In the genomic region with DNA sequence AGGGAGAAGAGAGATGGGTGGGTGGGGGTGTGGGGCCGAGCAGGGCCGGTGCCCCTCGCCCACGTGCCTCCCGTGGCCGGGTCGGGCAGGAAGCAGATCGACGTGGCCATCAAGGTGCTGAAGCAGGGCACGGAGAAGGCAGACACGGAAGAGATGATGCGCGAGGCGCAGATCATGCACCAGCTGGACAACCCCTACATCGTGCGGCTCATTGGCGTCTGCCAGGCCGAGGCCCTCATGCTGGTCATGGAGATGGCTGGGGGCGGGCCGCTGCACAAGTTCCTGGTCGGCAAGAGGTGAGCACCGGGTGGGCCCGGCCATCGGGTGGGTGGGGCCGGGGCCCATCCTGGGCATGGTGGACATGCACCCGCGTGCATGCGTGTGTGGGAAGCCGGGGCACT, we compare ENCODE assay signal across 27 cellular contexts. TPM values are rescaled to one million over a fixed set of nuclear protein-coding genes. Genes with fewer than 3 reads are reported as not detected.
"Had no signal": no experiment of that assay in that cellular context is flagged by ENCODE, and none has a peak within 500 bp of the region (broad histone marks: within the 10 kb centered on the region; RNA-seq: fewer than 3 reads in every experiment).

No MANE protein-coding gene starts in this region.

- H3K4me3 ChIP-seq: ascending aorta, cardiac muscle cell, gastroesophageal sphincter, lung, right lobe of liver, transverse colon had no signal

- H3K4me3 Mint-ChIP-seq: activated CD4-positive, alpha-beta memory T cell treated with anti-CD3 and anti-CD28 coated beads for 36 hours; activated CD4-positive, alpha-beta T cell treated with anti-CD3 and anti-CD28 coated beads, Interleukin-2, amount 10 ng/mL, durations not matched to agents 24 days and 14 days; activated naive CD4-positive, alpha-beta T cell treated with anti-CD3 and anti-CD28 coated beads, Interleukin-2, amount 10 ng/mL, durations not matched to agents 7 days and 5 days; activated naive CD8-positive, alpha-beta T cell treated with anti-CD3 and anti-CD28 coated beads, Interleukin-2, amount 10 ng/mL, durations not matched to agents 7 days and 5 days; activated T-helper 1 cell treated with anti-CD3 and anti-CD28 coated beads, Interleukin-12 subunit alpha, Interleukin-12 subunit beta, Interleukin-2, Interleukin-4 antibody, amounts not matched to agents 30 ng/mL and 10 ng/mL and 1 ng/mL, durations not matched to agents 14 hours and 24 hours and 36 hours; brain; natural killer cell; T-helper 17 cell had no signal

- DNase-seq: activated CD4-positive, alpha-beta memory T cell treated with anti-CD3 and anti-CD28 coated beads for 36 hours; activated CD4-positive, alpha-beta T cell treated with anti-CD3 and anti-CD28 coated beads, Interleukin-2, amount 10 ng/mL, durations not matched to agents 24 days and 14 days; activated CD4-positive, CD25-positive, alpha-beta regulatory T cell treated with anti-CD3 and anti-CD28 coated beads, Interleukin-2, amount 50 U/mL, for 72 hours; activated naive CD4-positive, alpha-beta T cell treated with anti-CD3 and anti-CD28 coated beads, Interleukin-2, amount 10 ng/mL, durations not matched to agents 7 days and 5 days; activated naive CD8-positive, alpha-beta T cell treated with anti-CD3 and anti-CD28 coated beads, Interleukin-2, amount 10 ng/mL, durations not matched to agents 7 days and 5 days; hippocampal formation; left colon; mesendoderm; natural killer cell; right lobe of liver; stimulated activated CD4-positive, alpha-beta T cell treated with anti-CD3 and anti-CD28 coated beads, Interleukin-12 subunit alpha, Interleukin-12 subunit beta, amount 100 ng/mL, for 4 hours; stimulated activated CD4-positive, alpha-beta T cell treated with anti-CD3 and anti-CD28 coated beads, Interleukin-4, amount 100 ng/mL, for 1 hour; stimulated activated naive CD8-positive, alpha-beta T cell treated with anti-CD3 and anti-CD28 coated beads, Interleukin-15, Interleukin-2, amounts not matched to agents 100 U/mL and 50 U/mL, for 24 hours; T-helper 17 cell; T1000; testis; transverse colon had no signal

- H3K27ac ChIP-seq: ascending aorta, cardiac muscle cell, gastroesophageal sphincter, right lobe of liver, testis, transverse colon had no signal

- H3K4me1 Mint-ChIP-seq: brain had no signal

- H3K9me3 Mint-ChIP-seq: activated CD4-positive, alpha-beta T cell treated with anti-CD3 and anti-CD28 coated beads, Interleukin-2, amount 10 ng/mL, durations not matched to agents 24 days and 14 days; activated naive CD8-positive, alpha-beta T cell treated with anti-CD3 and anti-CD28 coated beads, Interleukin-2, amount 10 ng/mL, durations not matched to agents 7 days and 5 days; activated T-helper 1 cell treated with anti-CD3 and anti-CD28 coated beads, Interleukin-12 subunit alpha, Interleukin-12 subunit beta, Interleukin-2, Interleukin-4 antibody, amounts not matched to agents 30 ng/mL and 10 ng/mL and 1 ng/mL, durations not matched to agents 14 hours and 24 hours and 36 hours; natural killer cell had no signal

- H3K27me3 ChIP-seq: ascending aorta, cardiac muscle cell, gastroesophageal sphincter, right lobe of liver, testis, transverse colon had no signal

- H3K36me3 ChIP-seq: ascending aorta, cardiac muscle cell, gastroesophageal sphincter, right lobe of liver, transverse colon had no signal

- ATAC-seq: gastroesophageal sphincter; left colon; natural killer cell; right lobe of liver; SK-N-SH treated with all-trans-retinoic acid at 6 μM for 48 hours; stimulated activated naive CD8-positive, alpha-beta T cell treated with anti-CD3 and anti-CD28 coated beads, Interleukin-15, Interleukin-2, amounts not matched to agents 100 U/mL and 50 U/mL, for 24 hours; T-helper 17 cell had no signal

- H3K27ac Mint-ChIP-seq: activated CD4-positive, alpha-beta memory T cell treated with anti-CD3 and anti-CD28 coated beads for 36 hours; activated CD4-positive, alpha-beta T cell treated with anti-CD3 and anti-CD28 coated beads, Interleukin-2, amount 10 ng/mL, durations not matched to agents 24 days and 14 days; activated naive CD4-positive, alpha-beta T cell treated with anti-CD3 and anti-CD28 coated beads, Interleukin-2, amount 10 ng/mL, durations not matched to agents 7 days and 5 days; activated naive CD8-positive, alpha-beta T cell treated with anti-CD3 and anti-CD28 coated beads, Interleukin-2, amount 10 ng/mL, durations not matched to agents 7 days and 5 days; activated T-helper 1 cell treated with anti-CD3 and anti-CD28 coated beads, Interleukin-12 subunit alpha, Interleukin-12 subunit beta, Interleukin-2, Interleukin-4 antibody, amounts not matched to agents 30 ng/mL and 10 ng/mL and 1 ng/mL, durations not matched to agents 14 hours and 24 hours and 36 hours; brain; natural killer cell; T-helper 17 cell had no signal

- H3K9me3 ChIP-seq: right lobe of liver, testis had no signal

- H3K4me1 ChIP-seq: ascending aorta, gastroesophageal sphincter, right lobe of liver, testis, transverse colon had no signal

- H3K27me3 Mint-ChIP-seq: activated CD4-positive, alpha-beta memory T cell treated with anti-CD3 and anti-CD28 coated beads for 36 hours; activated CD4-positive, alpha-beta T cell treated with anti-CD3 and anti-CD28 coated beads, Interleukin-2, amount 10 ng/mL, durations not matched to agents 24 days and 14 days; activated naive CD4-positive, alpha-beta T cell treated with anti-CD3 and anti-CD28 coated beads, Interleukin-2, amount 10 ng/mL, durations not matched to agents 7 days and 5 days; activated naive CD8-positive, alpha-beta T cell treated with anti-CD3 and anti-CD28 coated beads, Interleukin-2, amount 10 ng/mL, durations not matched to agents 7 days and 5 days; brain; T-helper 17 cell had no signal

RNA-seq across cellular contexts. Expression of gene ZAP70, which starts 21.8 kb away (rescaled TPM):
- total RNA-seq: endothelial cell of umbilical vein, fibroblast of lung, fibroblast of villous mesenchyme had no signal
- polyA plus RNA-seq: fibroblast of lung had no signal
